1 cellular context compared by ENCODE assay signal in genomic region chr9:21680590-21680989, GRCh38.
A peak's percentile ranks its signal among the peaks of the same experiment; 100 is the strongest.
TF ChIP-seq lines count a peak whose summit lies in the region.

No MANE protein-coding gene starts in this region.

TF ChIP-seq in A549, 52 proteins besides CTCF, POLR2A, EP300 and RAD21 (continued from another document):
- TF ChIP-seq E2F6 (IDR thresholded peaks at IDR 0.05; ENCODE audit: borderline replicate concordance, low read depth) = peak; percentile 80; the same call in 1 of the 2 replicates
- peak; percentile 59 for TF ChIP-seq MAX (IDR thresholded peaks at IDR 0.05)
- TF ChIP-seq CHD2 (IDR thresholded peaks at IDR 0.05; ENCODE audit: low read length, partially characterized antibody) = no peak
- TF ChIP-seq FOXS1 (CRISPR knock-in tag; IDR thresholded peaks at IDR 0.05) = no peak
- peak in 1 of 2 experiments; percentile 31; a peak in 1 of 5 replicates for TF ChIP-seq JUN (IDR thresholded peaks at IDR 0.05)
- TF ChIP-seq, protein P1, sequence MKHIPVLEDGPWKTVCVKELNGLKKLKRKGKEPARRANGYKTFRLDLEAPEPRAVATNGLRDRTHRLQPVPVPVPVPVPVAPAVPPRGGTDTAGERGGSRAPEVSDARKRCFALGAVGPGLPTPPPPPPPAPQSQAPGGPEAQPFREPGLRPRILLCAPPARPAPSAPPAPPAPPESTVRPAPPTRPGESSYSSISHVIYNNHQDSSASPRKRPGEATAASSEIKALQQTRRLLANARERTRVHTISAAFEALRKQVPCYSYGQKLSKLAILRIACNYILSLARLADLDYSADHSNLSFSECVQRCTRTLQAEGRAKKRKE (CRISPR knock-in tag; IDR thresholded peaks at IDR 0.05; ENCODE audit: low read depth) = peak; percentile 60; the same call in 1 of the 2 replicates
- no peak for TF ChIP-seq NPAS2 (CRISPR knock-in tag; IDR thresholded peaks at IDR 0.05; ENCODE audit: borderline replicate concordance)
